ENCODE assay signal across 8 cellular contexts in the genomic region with DNA sequence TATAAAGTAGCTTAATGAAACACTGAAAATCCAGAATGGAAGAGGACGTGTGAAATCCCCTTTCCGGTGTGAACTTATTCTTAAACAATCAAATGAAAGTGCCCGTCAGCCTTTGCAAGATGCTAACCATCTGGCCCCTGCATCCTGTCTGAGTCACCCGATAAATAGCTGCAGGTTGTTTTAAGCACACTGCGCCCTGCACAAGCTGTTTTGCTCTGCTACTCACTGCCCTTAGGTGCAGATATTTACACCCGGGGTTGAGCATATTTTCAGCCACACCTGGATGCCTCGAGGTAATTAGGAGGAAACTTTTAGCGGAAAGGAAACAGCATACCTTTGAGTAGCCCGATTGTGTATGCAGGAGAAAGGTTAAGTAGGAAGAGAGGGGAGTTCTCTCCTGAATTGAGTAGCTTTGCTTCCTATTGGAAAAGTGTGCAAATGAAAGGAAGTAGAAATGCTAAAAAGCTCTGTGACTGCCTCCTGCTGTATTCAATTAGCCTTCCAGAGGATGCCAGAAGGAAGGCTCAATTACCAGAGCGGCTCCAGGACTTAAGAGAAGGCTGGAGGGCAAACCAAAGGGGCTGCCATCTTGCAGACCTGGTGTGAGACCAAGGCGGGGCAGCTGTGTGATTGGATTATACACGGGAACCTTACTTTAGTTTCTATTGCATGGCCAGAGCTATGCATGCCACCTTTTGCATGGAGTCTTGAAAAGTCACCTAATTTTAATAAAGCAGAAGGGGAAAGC. TPM values are rescaled to one million over a fixed set of nuclear protein-coding genes. Genes with fewer than 3 reads are reported as not detected.
A peak's percentile ranks its signal among the peaks of the same experiment; 100 is the strongest.
DNase-seq lines count a peak whose midpoint lies in the region; ATAC-seq and TF ChIP-seq lines count a peak whose summit lies in the region.

No MANE protein-coding gene starts in this region.

- H3K4me1 Mint-ChIP-seq in CD8-positive, alpha-beta T cell (ENCODE audit: low read depth), result peaks cover 4% of the 10 kb centered on the region
- peaks cover 9% of the 10 kb centered on the region for H3K4me1 Mint-ChIP-seq in activated T-helper 17 cell treated with anti-CD3 and anti-CD28 coated beads, Interleukin-2, amount 50 U/mL, for 72 hours

- peaks cover 4% of the 10 kb centered on the region for H3K4me1 ChIP-seq in CD8-positive, alpha-beta T cell (ENCODE audit: insufficient read depth, low read length)
- peaks cover 16% of the 10 kb centered on the region for H3K4me1 ChIP-seq in lower lobe of right lung

- no peaks in the 10 kb centered on the region for H3K9me3 Mint-ChIP-seq in CD8-positive, alpha-beta T cell
- no peaks in the 10 kb centered on the region for H3K9me3 Mint-ChIP-seq in activated T-helper 17 cell treated with anti-CD3 and anti-CD28 coated beads, Interleukin-2, amount 50 U/mL, for 72 hours

- H3K4me3 ChIP-seq in CD8-positive, alpha-beta T cell (ENCODE audit: low read depth, low read length), result no peak overlapping the region
- H3K4me3 ChIP-seq in lower lobe of right lung, result no peak overlapping the region

- H3K36me3 Mint-ChIP-seq in CD8-positive, alpha-beta T cell, result no peaks in the 10 kb centered on the region
- H3K36me3 Mint-ChIP-seq in activated T-helper 17 cell treated with anti-CD3 and anti-CD28 coated beads, Interleukin-2, amount 50 U/mL, for 72 hours (ENCODE audit: low read depth), result no peaks in the 10 kb centered on the region

- H3K9me3 ChIP-seq in CD8-positive, alpha-beta T cell (ENCODE audit: low read length), result no peaks in the 10 kb centered on the region
- H3K9me3 ChIP-seq in lower lobe of right lung, result no peaks in the 10 kb centered on the region

- no peak overlapping the region for H3K4me3 Mint-ChIP-seq in CD8-positive, alpha-beta T cell
- no peak overlapping the region for H3K4me3 Mint-ChIP-seq in activated T-helper 17 cell treated with anti-CD3 and anti-CD28 coated beads, Interleukin-2, amount 50 U/mL, for 72 hours

- H3K27me3 Mint-ChIP-seq in CD8-positive, alpha-beta T cell (ENCODE audit: low read depth), result peaks cover 3% of the 10 kb centered on the region
- peaks cover 3% of the 10 kb centered on the region for H3K27me3 Mint-ChIP-seq in activated T-helper 17 cell treated with anti-CD3 and anti-CD28 coated beads, Interleukin-2, amount 50 U/mL, for 72 hours

- TF ChIP-seq CTCF in CD8-positive, alpha-beta T cell (IDR thresholded peaks at IDR 0.05), result no peak
- TF ChIP-seq CTCF in lower lobe of right lung (IDR thresholded peaks at IDR 0.05), result no peak

- H3K27ac Mint-ChIP-seq in CD8-positive, alpha-beta T cell, result no peak overlapping the region
- no peak overlapping the region for H3K27ac Mint-ChIP-seq in activated T-helper 17 cell treated with anti-CD3 and anti-CD28 coated beads, Interleukin-2, amount 50 U/mL, for 72 hours

- peak in 2 of 7 experiments; percentile 7 to 28 for DNase-seq in CD8-positive, alpha-beta T cell
- DNase-seq in NCI-H1105 treated with DMSO at 0.1 percent for 48 hours (lab: John Stamatoyannopoulos, UW) (peak; percentile 51), lower lobe of right lung (no peak), left lobe of liver (ENCODE audit: low spot score) (no peak)
- no peak for DNase-seq in activated CD8-positive, alpha-beta memory T cell treated with anti-CD3 and anti-CD28 coated beads for 24 hours

- intact Hi-C loops in CD8-positive, alpha-beta T cell (cut with DNase I, micrococcal nuclease), result no loop called here
- intact Hi-C loops in lower lobe of right lung (cut with DNase I), result no loop called here

- POLR2A ChIA-PET in CD8-positive, alpha-beta T cell (lab: Charles Lee), result interaction anchor here (0.9 kb wide), 1 partner anchor 13 kb away, joined by 3 read pairs; no protein-coding TSS in a partner anchor

- H3K27me3 ChIP-seq in CD8-positive, alpha-beta T cell (ENCODE audit: insufficient read depth, low read length), result no peaks in the 10 kb centered on the region
- H3K27me3 ChIP-seq in lower lobe of right lung (ENCODE audit: low read depth), result no peaks in the 10 kb centered on the region

- peak; percentile 62 for ATAC-seq in CD8-positive, alpha-beta T cell
- ATAC-seq in GM19438 (IDR thresholded peaks at IDR 0.05; ENCODE audit: low read depth, unreplicated experiment) (peak; percentile 85), lower lobe of right lung (peak; percentile 28 to 50), GM21515 (IDR thresholded peaks at IDR 0.05; ENCODE audit: unreplicated experiment) (no peak), left lobe of liver (no peak)
- ATAC-seq in activated T-helper 17 cell treated with anti-CD3 and anti-CD28 coated beads, Interleukin-2, amount 50 U/mL, for 72 hours (replicated peaks), result peak; percentile 57

- no peaks in the 10 kb centered on the region for H3K36me3 ChIP-seq in CD8-positive, alpha-beta T cell (ENCODE audit: insufficient read depth, low read length)
- H3K36me3 ChIP-seq in lower lobe of right lung, result no peaks in the 10 kb centered on the region

- CTCF ChIA-PET in CD8-positive, alpha-beta T cell (lab: Charles Lee), result interaction anchor here (1.2 kb wide), 1 partner anchor 41 kb away, joined by 3 read pairs; no protein-coding TSS in a partner anchor

- H3K27ac ChIP-seq in CD8-positive, alpha-beta T cell (ENCODE audit: low read depth, low read length), result no peak overlapping the region
- no peak overlapping the region for H3K27ac ChIP-seq in lower lobe of right lung

RNA-seq across cellular contexts. Expression of a gene that starts 42.5 kb away (rescaled TPM):
- 100 to 1,000 TPM; 197 to 201 TPM for total RNA-seq in CD8-positive, alpha-beta T cell
- total RNA-seq in activated T-helper 17 cell treated with anti-CD3 and anti-CD28 coated beads, Interleukin-2, amount 50 U/mL, for 72 hours, result 1 to 10 TPM; 2.3 to 2.7 TPM
- 34.0 TPM for total RNA-seq in lower lobe of right lung
- 13.1 TPM for total RNA-seq in left lobe of liver

Comparison
In these comparisons a context has a peak if more than half of its experiments do, and no peak if none do; other contexts are left out.
1. ATAC-seq: peak in CD8-positive, alpha-beta T cell (single experiment), GM19438 (single experiment), activated T-helper 17 cell treated with anti-CD3 and anti-CD28 coated beads, Interleukin-2, amount 50 U/mL, for 72 hours (single experiment) and lower lobe of right lung (2 of 2); none in GM21515 (single experiment) and left lobe of liver (single experiment).